9 cellular contexts compared by ENCODE assay signal in genomic region chr2:144513388-144514100, GRCh38. TPM values are rescaled to one million over a fixed set of nuclear protein-coding genes. Genes with fewer than 3 reads are reported as not detected.
A peak's percentile ranks its signal among the peaks of the same experiment; 100 is the strongest.
DNase-seq lines count a peak whose midpoint lies in the region; ATAC-seq and TF ChIP-seq lines count a peak whose summit lies in the region.
"Had no signal": no experiment of that assay in that cellular context is flagged by ENCODE, and none has a peak within 500 bp of the region (broad histone marks: within the 10 kb centered on the region; RNA-seq: fewer than 3 reads in every experiment).

No MANE protein-coding gene starts in this region.

- H3K4me1 ChIP-seq in mesodermal cell (ENCODE audit: control insufficient read depth, insufficient read depth, low read length, poor library complexity, severe bottlenecking) (peaks cover 60% of the 10 kb centered on the region), tibial artery (peaks cover 0 to 51% (median 14%) of the 10 kb centered on the region in 4 donors)

- no peaks in the 10 kb centered on the region for H3K27me3 ChIP-seq in tibial artery

- DNase-seq in SIG-M5 treated with dmso at 0.1 percent for 504 hours (lab: John Stamatoyannopoulos, UW; ENCODE audit: unreplicated experiment) (peak; percentile 59), SIG-M5 (lab: John Stamatoyannopoulos, UW) (no peak), tibial artery (peak; percentile 63 to 78), NCI-H748 treated with DMSO at 0.1 percent for 48 hours (lab: John Stamatoyannopoulos, UW) (no peak)
- DNase-seq in effector memory CD8-positive, alpha-beta T cell: peak in 2 of 3 experiments; percentile 40 to 45
- no peak for DNase-seq in activated naive CD4-positive, alpha-beta T cell treated with anti-CD3 and anti-CD28 coated beads for 36 hours
- DNase-seq: stimulated activated naive CD8-positive, alpha-beta T cell treated with anti-CD3 and anti-CD28 coated beads, Interleukin-15, amount 100 ng/mL, for 72 hours had no signal

- H3K36me3 ChIP-seq in mesodermal cell (ENCODE audit: control insufficient read depth, insufficient read depth, low read length): peaks cover 43% of the 10 kb centered on the region
- no peaks in the 10 kb centered on the region for H3K36me3 ChIP-seq in tibial artery

- no peak overlapping the region for H3K27ac Mint-ChIP-seq in effector memory CD8-positive, alpha-beta T cell
- no peak overlapping the region for H3K27ac Mint-ChIP-seq in activated naive CD4-positive, alpha-beta T cell treated with anti-CD3 and anti-CD28 coated beads for 36 hours
- H3K27ac Mint-ChIP-seq: stimulated activated naive CD8-positive, alpha-beta T cell treated with anti-CD3 and anti-CD28 coated beads, Interleukin-15, amount 100 ng/mL, for 72 hours had no signal

- H3K4me3 ChIP-seq in mesodermal cell (ENCODE audit: extremely low read depth, insufficient read depth, low read length, poor library complexity, severe bottlenecking): peak overlapping the region; percentile 70
- peak overlapping the region; percentile 71 to 73 for H3K4me3 ChIP-seq in tibial artery

- H3K9me3 ChIP-seq in mesodermal cell (ENCODE audit: control insufficient read depth, low read length) (no peaks in the 10 kb centered on the region), tibial artery (no peaks in the 10 kb centered on the region)

- H3K27ac ChIP-seq in mesodermal cell (ENCODE audit: low read depth, low read length, severe bottlenecking) (peak overlapping the region; percentile 62), tibial artery (peak overlapping the region; percentile 97 to 99)

- H3K27me3 Mint-ChIP-seq in effector memory CD8-positive, alpha-beta T cell: peaks cover 7 to 10% of the 10 kb centered on the region in 2 donors
- H3K27me3 Mint-ChIP-seq in activated naive CD4-positive, alpha-beta T cell treated with anti-CD3 and anti-CD28 coated beads for 36 hours (ENCODE audit: low read depth): peaks cover 50% of the 10 kb centered on the region

- peak overlapping the region in 1 of 2 donors; percentile 74 for H3K4me3 Mint-ChIP-seq in effector memory CD8-positive, alpha-beta T cell
- H3K4me3 Mint-ChIP-seq in activated naive CD4-positive, alpha-beta T cell treated with anti-CD3 and anti-CD28 coated beads for 36 hours: no peak overlapping the region

- peaks cover 0 to 2% of the 10 kb centered on the region in 2 donors for H3K9me3 Mint-ChIP-seq in effector memory CD8-positive, alpha-beta T cell
- no peaks in the 10 kb centered on the region for H3K9me3 Mint-ChIP-seq in activated naive CD4-positive, alpha-beta T cell treated with anti-CD3 and anti-CD28 coated beads for 36 hours
- H3K9me3 Mint-ChIP-seq: stimulated activated naive CD8-positive, alpha-beta T cell treated with anti-CD3 and anti-CD28 coated beads, Interleukin-15, amount 100 ng/mL, for 72 hours had no signal

- H3K4me1 Mint-ChIP-seq in effector memory CD8-positive, alpha-beta T cell (ENCODE audit: low read depth in 2 of 2): peaks cover 57 to 62% of the 10 kb centered on the region in 2 donors
- peaks cover 15% of the 10 kb centered on the region for H3K4me1 Mint-ChIP-seq in activated naive CD4-positive, alpha-beta T cell treated with anti-CD3 and anti-CD28 coated beads for 36 hours (ENCODE audit: low read depth)

- H3K36me3 Mint-ChIP-seq in effector memory CD8-positive, alpha-beta T cell (ENCODE audit: insufficient read depth): peaks cover 80% of the 10 kb centered on the region
- H3K36me3 Mint-ChIP-seq in activated naive CD4-positive, alpha-beta T cell treated with anti-CD3 and anti-CD28 coated beads for 36 hours (ENCODE audit: low read depth): no peaks in the 10 kb centered on the region

- no peak for TF ChIP-seq CTCF in tibial artery (IDR thresholded peaks at IDR 0.05)

- WGBS in mesodermal cell (ENCODE audit: insufficient coverage in 2 of 2), 2 experiments: 10 to 12% methylated on average over 12 to 14 of the region's 18 CpGs

- intact Hi-C loops in tibial artery (cut with DNase I; ENCODE audit: low total_unique reads): no loop called here
- intact Hi-C loops in activated naive CD4-positive, alpha-beta T cell treated with anti-CD3 and anti-CD28 coated beads for 36 hours (cut with micrococcal nuclease): loop anchor here (10.0 kb wide), 1 partner anchor 809 kb away; no protein-coding TSS in a partner anchor

- CTCF ChIA-PET in activated naive CD4-positive, alpha-beta T cell treated with anti-CD3 and anti-CD28 coated beads for 36 hours (lab: Charles Lee): no interaction called here

- peak; percentile 7 for ATAC-seq in effector memory CD8-positive, alpha-beta T cell (replicated peaks)
- no peak for ATAC-seq in HG03571 (IDR thresholded peaks at IDR 0.05; ENCODE audit: unreplicated experiment)
- ATAC-seq: stimulated activated naive CD8-positive, alpha-beta T cell treated with anti-CD3 and anti-CD28 coated beads, Interleukin-15, amount 100 ng/mL, for 72 hours had no signal

RNA-seq across cellular contexts. Expression of gene ZEB2, which starts 6.4 kb away (rescaled TPM):
- 70.9 TPM for polyA plus RNA-seq in mesodermal cell (2013, experiment 1 of 2)
- 70.0 TPM for polyA plus RNA-seq in mesodermal cell (2013, experiment 2 of 2)
- total RNA-seq in activated naive CD4-positive, alpha-beta T cell treated with anti-CD3 and anti-CD28 coated beads for 36 hours: 1 to 10 TPM; 4.3 to 4.9 TPM

Comparison
In these comparisons a context has a peak if more than half of its experiments do, and no peak if none do; other contexts are left out.
1. DNase-seq: peak in SIG-M5 treated with dmso at 0.1 percent for 504 hours (single experiment), effector memory CD8-positive, alpha-beta T cell (2 of 3) and tibial artery (2 of 2); none in SIG-M5 (single experiment), activated naive CD4-positive, alpha-beta T cell treated with anti-CD3 and anti-CD28 coated beads for 36 hours (single experiment) and NCI-H748 treated with DMSO at 0.1 percent for 48 hours (single experiment).